30 cellular contexts compared by ENCODE assay signal in the genomic region with DNA sequence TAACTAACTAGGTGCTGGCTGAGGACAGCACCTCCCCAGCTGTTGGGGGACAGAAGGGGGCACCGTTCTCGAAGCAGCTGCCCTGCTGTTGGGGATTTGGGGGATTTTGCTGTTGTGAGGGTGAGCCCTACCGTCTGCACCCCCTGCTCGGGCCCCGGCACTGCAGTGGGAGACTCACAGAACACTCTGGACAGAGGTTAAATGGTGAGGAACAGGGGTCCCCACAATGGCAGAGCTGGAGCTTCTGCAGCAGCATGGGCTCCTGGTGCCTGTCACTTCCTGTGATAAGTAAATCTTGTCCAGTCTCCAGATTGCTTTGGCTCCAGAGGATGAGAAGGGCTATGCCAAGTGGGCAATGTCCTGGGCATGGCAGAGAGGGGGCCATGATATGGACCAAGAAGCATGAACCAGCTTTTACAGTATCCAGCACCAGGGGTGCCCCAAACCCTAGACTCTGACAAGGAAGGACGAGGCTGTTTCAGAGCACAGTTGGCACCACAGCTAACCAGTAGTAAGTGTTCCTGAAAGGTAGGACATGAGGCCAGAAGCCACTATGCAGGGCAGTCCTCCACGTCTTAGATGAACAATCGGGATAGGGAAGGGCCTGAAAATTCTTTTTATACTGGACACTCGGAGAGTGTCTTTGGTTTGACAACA.
DNase-seq lines count a peak whose midpoint lies in the region; ATAC-seq and TF ChIP-seq lines count a peak whose summit lies in the region.
"Had no signal": no experiment of that assay in that cellular context is flagged by ENCODE, and none has a peak within 500 bp of the region (broad histone marks: within the 10 kb centered on the region; RNA-seq: fewer than 3 reads in every experiment).

No MANE protein-coding gene starts in this region.

- H3K4me3 ChIP-seq in right atrium auricular region (no peak overlapping the region), mucosa of descending colon (no peak overlapping the region)
- H3K4me3 ChIP-seq: BLaER1 treated with 17β-estradiol and CSF1 and Interleukin-3, amounts not matched to agents 10 nM and 100 nM; heart right ventricle; left ventricle myocardium inferior; SJSA1; upper lobe of left lung had no signal

- no peak overlapping the region for H3K27ac Mint-ChIP-seq in osteocyte (ENCODE audit: unreplicated experiment)
- H3K27ac Mint-ChIP-seq: activated naive CD8-positive, alpha-beta T cell treated with anti-CD3 and anti-CD28 coated beads, Interleukin-2, amount 50 U/mL, for 24 hours; mesothelial cell of epicardium; natural killer cell; T-helper 17 cell had no signal

- H3K9me3 ChIP-seq in right atrium auricular region (no peaks in the 10 kb centered on the region), mucosa of descending colon (no peaks in the 10 kb centered on the region)
- H3K9me3 ChIP-seq: BLaER1 treated with 17β-estradiol and CSF1 and Interleukin-3, amounts not matched to agents 10 nM and 100 nM; Caco-2; heart right ventricle; left ventricle myocardium inferior; SJSA1; upper lobe of left lung had no signal

- H3K36me3 Mint-ChIP-seq in osteocyte (ENCODE audit: unreplicated experiment), result no peaks in the 10 kb centered on the region
- H3K36me3 Mint-ChIP-seq: mesothelial cell of epicardium, natural killer cell had no signal

- no peaks in the 10 kb centered on the region for H3K4me1 ChIP-seq in right atrium auricular region
- H3K4me1 ChIP-seq in mucosa of descending colon (ENCODE audit: low read depth), result no peaks in the 10 kb centered on the region
- H3K4me1 ChIP-seq: left ventricle myocardium inferior, parathyroid adenoma, upper lobe of left lung had no signal

- no peaks in the 10 kb centered on the region for H3K27me3 ChIP-seq in right atrium auricular region
- H3K27me3 ChIP-seq: BLaER1 treated with 17β-estradiol and CSF1 and Interleukin-3, amounts not matched to agents 10 nM and 100 nM; heart right ventricle; SJSA1; upper lobe of left lung had no signal

- H3K4me3 Mint-ChIP-seq in osteocyte (ENCODE audit: unreplicated experiment), result no peak overlapping the region
- H3K4me3 Mint-ChIP-seq: activated naive CD8-positive, alpha-beta T cell treated with anti-CD3 and anti-CD28 coated beads, Interleukin-2, amount 50 U/mL, for 24 hours; mesothelial cell of epicardium; natural killer cell; T-helper 17 cell had no signal

- DNase-seq in right atrium auricular region (ENCODE audit: low spot score) (peak; percentile 38), Right ventricle myocardium inferior (ENCODE audit: missing footprints) (no peak), ecto neural progenitor cell (ENCODE audit: low spot score) (peak; percentile 23), osteocyte (ENCODE audit: extremely low spot score, unreplicated experiment) (peak; percentile 70), mucosa of descending colon (no peak), cardiac septum (ENCODE audit: low spot score) (no peak)
- DNase-seq: activated CD4-positive, alpha-beta T cell treated with anti-CD3 and anti-CD28 coated beads for 4 hours; activated gamma-delta T cell; activated naive CD8-positive, alpha-beta T cell treated with anti-CD3 and anti-CD28 coated beads, Interleukin-2, amount 50 U/mL, for 24 hours; Caco-2; DMS79 treated with DMSO at 0.1 percent for 48 hours; effector CD8-positive, alpha-beta T cell; Kasumi-1; left ventricle myocardium inferior; MV-4-11; natural killer cell; NCI-H146; NCI-H510A; stimulated activated CD4-positive, alpha-beta T cell treated with anti-CD3 and anti-CD28 coated beads, Interleukin-15, amount 100 ng/mL, for 24 hours; T-helper 17 cell had no signal

- no peaks in the 10 kb centered on the region for H3K27me3 Mint-ChIP-seq in osteocyte (ENCODE audit: unreplicated experiment)

- H3K36me3 ChIP-seq in right atrium auricular region (no peaks in the 10 kb centered on the region), mucosa of descending colon (ENCODE audit: low read depth) (no peaks in the 10 kb centered on the region)
- H3K36me3 ChIP-seq: BLaER1 treated with 17β-estradiol and CSF1 and Interleukin-3, amounts not matched to agents 10 nM and 100 nM; heart right ventricle; left ventricle myocardium inferior; SJSA1; upper lobe of left lung had no signal

- peaks cover 25% of the 10 kb centered on the region for H3K4me1 Mint-ChIP-seq in osteocyte (ENCODE audit: unreplicated experiment)
- H3K4me1 Mint-ChIP-seq: activated naive CD8-positive, alpha-beta T cell treated with anti-CD3 and anti-CD28 coated beads, Interleukin-2, amount 50 U/mL, for 24 hours; natural killer cell; T-helper 17 cell had no signal

- intact Hi-C loops in Right ventricle myocardium inferior (cut with DNase I), result no loop called here
- intact Hi-C loops in mucosa of descending colon (cut with DNase I, micrococcal nuclease), result no loop called here
- intact Hi-C loops in cardiac septum (cut with DNase I), result no loop called here

- no peak for TF ChIP-seq CTCF in right atrium auricular region (IDR thresholded peaks at IDR 0.05)
- no peak for TF ChIP-seq CTCF in osteocyte (IDR thresholded peaks at IDR 0.05)
- TF ChIP-seq CTCF in mucosa of descending colon (IDR thresholded peaks at IDR 0.05), result no peak

- no peak for ATAC-seq in Right ventricle myocardium inferior
- no peak for ATAC-seq in mucosa of descending colon
- ATAC-seq in HG03469 (IDR thresholded peaks at IDR 0.05; ENCODE audit: unreplicated experiment), result no peak
- ATAC-seq: activated naive CD8-positive, alpha-beta T cell treated with anti-CD3 and anti-CD28 coated beads, Interleukin-2, amount 50 U/mL, for 24 hours; foreskin keratinocyte; heart right ventricle; natural killer cell; Panc1; sciatic nerve; T-helper 17 cell had no signal

- H3K9me3 Mint-ChIP-seq in osteocyte (ENCODE audit: unreplicated experiment), result no peaks in the 10 kb centered on the region
- H3K9me3 Mint-ChIP-seq: mesothelial cell of epicardium, natural killer cell had no signal

- no peak overlapping the region for H3K27ac ChIP-seq in right atrium auricular region
- H3K27ac ChIP-seq: BLaER1 treated with 17β-estradiol and CSF1 and Interleukin-3, amounts not matched to agents 10 nM and 100 nM; foreskin keratinocyte; heart right ventricle; left ventricle myocardium inferior; parathyroid adenoma; SJSA1; upper lobe of left lung had no signal

Comparison
In these comparisons a context has a peak if more than half of its experiments do, and no peak if none do; other contexts are left out.
1. DNase-seq: peak in right atrium auricular region (single experiment), ecto neural progenitor cell (single experiment) and osteocyte (single experiment); none in Right ventricle myocardium inferior (single experiment), mucosa of descending colon (0 of 3) and cardiac septum (single experiment).